ENCODE assay signal across 17 cellular contexts in genomic region chr2:152644197-152644873, GRCh38.
DNase-seq lines count a peak whose midpoint lies in the region; ATAC-seq and TF ChIP-seq lines count a peak whose summit lies in the region.
"Had no signal": no experiment of that assay in that cellular context is flagged by ENCODE, and none has a peak within 500 bp of the region (broad histone marks: within the 10 kb centered on the region; RNA-seq: fewer than 3 reads in every experiment).

No MANE protein-coding gene starts in this region.

- no peaks in the 10 kb centered on the region for H3K79me2 ChIP-seq in Karpas-422 (ENCODE audit: low read length)

- H3K36me3 ChIP-seq in cardiac muscle cell (peaks cover 11% of the 10 kb centered on the region), Karpas-422 (ENCODE audit: insufficient read depth, low read length) (peaks cover 28% of the 10 kb centered on the region; the same call in 1 of the 2 replicates), gastroesophageal sphincter (peaks cover 0 to 65% of the 10 kb centered on the region in 2 donors), BE2C (no peaks in the 10 kb centered on the region)

- TF ChIP-seq POLR2A in gastroesophageal sphincter (IDR thresholded peaks at IDR 0.05) = no peak

- no peak for DNase-seq in cardiac muscle cell (ENCODE audit: low read depth in 1 of 2, low spot score in 1 of 2)
- no peak for DNase-seq in right cardiac atrium
- peak; percentile 22 for DNase-seq in Karpas-422
- no peak for DNase-seq in nephron progenitor cell
- DNase-seq in BE2C = no peak
- DNase-seq: C1 segment of cervical spinal cord; CD4-positive, CD25-positive, alpha-beta regulatory T cell; DMS153; DMS79; GDM1; HCEC 1CT; IMR-90 had no signal

- no peaks in the 10 kb centered on the region for H3K4me1 Mint-ChIP-seq in nephron progenitor cell
- H3K4me1 Mint-ChIP-seq: B cell had no signal

- TF ChIP-seq EP300 in gastroesophageal sphincter (IDR thresholded peaks at IDR 0.05) = no peak

- H2AFZ ChIP-seq in Karpas-422 (ENCODE audit: low read length) = no peak overlapping the region
- H2AFZ ChIP-seq: GM23338 had no signal

- H3K4me1 ChIP-seq in cardiac muscle cell (ENCODE audit: low read depth) = no peaks in the 10 kb centered on the region
- H3K4me1 ChIP-seq in right cardiac atrium (ENCODE audit: control insufficient read depth, insufficient read depth, low read length) = no peaks in the 10 kb centered on the region
- no peaks in the 10 kb centered on the region for H3K4me1 ChIP-seq in Karpas-422 (ENCODE audit: low read length)
- H3K4me1 ChIP-seq in gastroesophageal sphincter = peaks cover 0 to 24% (median 5%) of the 10 kb centered on the region in 3 donors
- no peaks in the 10 kb centered on the region for H3K4me1 ChIP-seq in BE2C

- no peaks in the 10 kb centered on the region for H3K27me3 Mint-ChIP-seq in nephron progenitor cell (ENCODE audit: low read depth, poor library complexity)
- H3K27me3 Mint-ChIP-seq: B cell; CD4-positive, CD25-positive, alpha-beta regulatory T cell had no signal

- no peaks in the 10 kb centered on the region for H3K9me3 Mint-ChIP-seq in nephron progenitor cell
- H3K9me3 Mint-ChIP-seq: CD4-positive, CD25-positive, alpha-beta regulatory T cell had no signal

- no peak overlapping the region for H3K4me2 ChIP-seq in Karpas-422 (ENCODE audit: low read depth, low read length, poor library complexity, severe bottlenecking)
- H3K4me2 ChIP-seq: GM23338 had no signal

- TF ChIP-seq CTCF in cardiac muscle cell (IDR thresholded peaks at IDR 0.05; ENCODE audit: low read depth, low read length) = no peak
- TF ChIP-seq CTCF in nephron progenitor cell (IDR thresholded peaks at IDR 0.05) = no peak
- TF ChIP-seq CTCF in gastroesophageal sphincter (IDR thresholded peaks at IDR 0.05) = no peak
- TF ChIP-seq CTCF in BE2C (IDR thresholded peaks at IDR 0.05; ENCODE audit: low read depth, low read length) = no peak

- no peaks in the 10 kb centered on the region for H3K9me2 ChIP-seq in Karpas-422 (replicated peaks; ENCODE audit: insufficient read depth, low read length)

- no peak overlapping the region for H3K9ac ChIP-seq in Karpas-422 (ENCODE audit: low read length)

- no peaks in the 10 kb centered on the region for H3K27me3 ChIP-seq in cardiac muscle cell
- H3K27me3 ChIP-seq in right cardiac atrium (ENCODE audit: control insufficient read depth, insufficient read depth) = no peaks in the 10 kb centered on the region
- no peaks in the 10 kb centered on the region for H3K27me3 ChIP-seq in Karpas-422 (ENCODE audit: low read length)
- no peaks in the 10 kb centered on the region for H3K27me3 ChIP-seq in gastroesophageal sphincter
- no peaks in the 10 kb centered on the region for H3K27me3 ChIP-seq in BE2C

- H3K36me3 Mint-ChIP-seq in nephron progenitor cell (ENCODE audit: low read depth) = peaks cover 56% of the 10 kb centered on the region
- H3K36me3 Mint-ChIP-seq: CD4-positive, CD25-positive, alpha-beta regulatory T cell had no signal

- H3K27ac ChIP-seq in cardiac muscle cell (peak overlapping the region; percentile 3), right cardiac atrium (ENCODE audit: low read length) (no peak overlapping the region), Karpas-422 (ENCODE audit: low read length) (no peak overlapping the region), gastroesophageal sphincter (no peak overlapping the region)
- H3K27ac ChIP-seq: HL-60 had no signal

- 89% methylated on average over 5 of the region's 5 CpGs for WGBS in right cardiac atrium
- WGBS in gastroesophageal sphincter (ENCODE audit: low coverage in 1 of 2), 2 donors = 81 to 98% methylated on average over 2 to 5 of the region's 5 CpGs

- ATAC-seq in right cardiac atrium (no peak), GM21447 (IDR thresholded peaks at IDR 0.05; ENCODE audit: unreplicated experiment) (no peak), gastroesophageal sphincter (no peak)
- ATAC-seq: GM23338 had no signal

- H3K4me3 ChIP-seq in cardiac muscle cell = no peak overlapping the region
- no peak overlapping the region for H3K4me3 ChIP-seq in right cardiac atrium (ENCODE audit: low read length)
- H3K4me3 ChIP-seq in Karpas-422 (ENCODE audit: low read length) = no peak overlapping the region
- no peak overlapping the region for H3K4me3 ChIP-seq in gastroesophageal sphincter
- no peak overlapping the region for H3K4me3 ChIP-seq in BE2C (ENCODE audit: low read depth, low read length)
- H3K4me3 ChIP-seq: GM23338 had no signal

- peak overlapping the region; percentile 21 for H3K27ac Mint-ChIP-seq in nephron progenitor cell
- H3K27ac Mint-ChIP-seq: B cell, GM23338 had no signal

- no peak overlapping the region for H3K4me3 Mint-ChIP-seq in nephron progenitor cell
- H3K4me3 Mint-ChIP-seq: B cell; CD4-positive, CD25-positive, alpha-beta regulatory T cell; GM23338 had no signal

- H3K9me3 ChIP-seq in cardiac muscle cell (ENCODE audit: low read depth) (no peaks in the 10 kb centered on the region), right cardiac atrium (ENCODE audit: control insufficient read depth, low read length) (no peaks in the 10 kb centered on the region), Karpas-422 (ENCODE audit: low read length) (no peaks in the 10 kb centered on the region), gastroesophageal sphincter (no peaks in the 10 kb centered on the region), BE2C (no peaks in the 10 kb centered on the region)

- H4K20me1 ChIP-seq in Karpas-422 (ENCODE audit: insufficient read depth, low read depth, low read length) = no peaks in the 10 kb centered on the region

- intact Hi-C loops in right cardiac atrium (cut with DNase I) = no loop called here
